12 cellular contexts compared by ENCODE assay signal in the genomic region with DNA sequence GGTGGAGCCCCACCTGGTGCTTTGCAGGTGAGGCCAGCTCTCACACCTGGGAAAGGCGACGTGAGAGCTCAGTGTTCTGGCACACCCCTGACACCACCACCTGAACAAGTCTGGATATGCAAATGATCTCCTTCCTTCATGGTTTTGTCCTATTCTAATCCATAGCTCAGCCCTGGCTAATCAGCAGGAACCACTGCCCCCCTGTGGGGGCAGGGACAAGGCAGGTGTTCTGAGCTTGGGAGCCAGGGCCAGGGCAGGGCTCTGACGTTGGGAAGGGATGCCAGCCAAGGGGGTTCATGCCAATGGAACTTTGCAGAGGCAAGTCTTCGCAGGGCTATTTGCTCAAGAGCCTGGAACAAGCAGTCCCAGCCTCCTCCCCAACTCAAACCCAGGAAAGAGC.
DNase-seq lines count a peak whose midpoint lies in the region; ATAC-seq, FAIRE-seq and TF ChIP-seq lines count a peak whose summit lies in the region.
"Had no signal": no experiment of that assay in that cellular context is flagged by ENCODE, and none has a peak within 500 bp of the region (broad histone marks: within the 10 kb centered on the region; RNA-seq: fewer than 3 reads in every experiment).

No MANE protein-coding gene starts in this region.

- H3K27ac ChIP-seq in RWPE2 (ENCODE audit: poor library complexity, severe bottlenecking) (no peak overlapping the region), liver (ENCODE audit: low read depth in 1 of 2, low read length in 2 of 2) (no peak overlapping the region)
- H3K27ac ChIP-seq: epithelial cell of prostate, neutrophil had no signal

- H3K4me3 Mint-ChIP-seq in activated T-helper 17 cell treated with anti-CD3 and anti-CD28 coated beads, Interleukin-2, amount 50 U/mL, for 72 hours: no peak overlapping the region
- H3K4me3 Mint-ChIP-seq: activated naive CD8-positive, alpha-beta T cell treated with anti-CD3 and anti-CD28 coated beads, Interleukin-2, amount 50 U/mL, for 24 hours; CD8-positive, alpha-beta T cell had no signal

- WGBS in liver: 58% methylated on average over 4 of the region's 4 CpGs

- DNase-seq in DMS153 (lab: John Stamatoyannopoulos, UW) (peak; percentile 68), HPDE6-E6E7 (ENCODE audit: extremely low spot score) (peak; percentile 19), RWPE2 (ENCODE audit: low spot score) (no peak), GM19239 (ENCODE audit: insufficient read length, low spot score) (no peak)
- DNase-seq: activated naive CD8-positive, alpha-beta T cell treated with anti-CD3 and anti-CD28 coated beads, Interleukin-2, amount 50 U/mL, for 24 hours; CD8-positive, alpha-beta T cell had no signal

- H3K36me3 ChIP-seq in RWPE2 (ENCODE audit: low read depth) (no peaks in the 10 kb centered on the region), liver (ENCODE audit: control insufficient read depth in 4 of 4, insufficient read depth in 3 of 4, low read depth in 1 of 4, low read length in 3 of 4) (no peaks in the 10 kb centered on the region)
- H3K36me3 ChIP-seq: neutrophil had no signal

- H3K9me3 ChIP-seq in RWPE2 (ENCODE audit: severe bottlenecking): no peaks in the 10 kb centered on the region
- H3K9me3 ChIP-seq in liver (ENCODE audit: control insufficient read depth in 4 of 4, low read length in 3 of 4): no peaks in the 10 kb centered on the region
- H3K9me3 ChIP-seq: neutrophil had no signal

- H3K27ac Mint-ChIP-seq in activated T-helper 17 cell treated with anti-CD3 and anti-CD28 coated beads, Interleukin-2, amount 50 U/mL, for 72 hours: no peak overlapping the region
- H3K27ac Mint-ChIP-seq: activated naive CD8-positive, alpha-beta T cell treated with anti-CD3 and anti-CD28 coated beads, Interleukin-2, amount 50 U/mL, for 24 hours; CD8-positive, alpha-beta T cell had no signal

- H3K9ac ChIP-seq in liver (ENCODE audit: low read depth in 1 of 2, low read length in 2 of 2): no peak overlapping the region

- H3K27me3 ChIP-seq in RWPE2 (ENCODE audit: insufficient read depth, poor library complexity, severe bottlenecking) (peaks cover 3% of the 10 kb centered on the region), liver (ENCODE audit: control insufficient read depth in 4 of 4, insufficient read depth in 4 of 4, low read length in 3 of 4) (peaks cover 0 to 4% (median 0%) of the 10 kb centered on the region in 4 donors)

- TF ChIP-seq CTCF in RWPE2 (IDR thresholded peaks at IDR 0.05; ENCODE audit: poor library complexity, severe bottlenecking) (peak; percentile 12), liver (IDR thresholded peaks at IDR 0.05; ENCODE audit: low read depth, low read length, missing input control) (no peak)

- H3K4me3 ChIP-seq in RWPE2 (ENCODE audit: severe bottlenecking) (no peak overlapping the region), liver (ENCODE audit: low read depth in 1 of 3, low read length in 3 of 3) (no peak overlapping the region)
- H3K4me3 ChIP-seq: lung had no signal

- no peaks in the 10 kb centered on the region for H3K4me1 ChIP-seq in RWPE2 (ENCODE audit: insufficient read depth, poor library complexity, severe bottlenecking)
- H3K4me1 ChIP-seq in liver (ENCODE audit: control insufficient read depth in 4 of 4, insufficient read depth in 4 of 4, low read length in 3 of 4): no peaks in the 10 kb centered on the region

- H3K4me1 Mint-ChIP-seq in activated T-helper 17 cell treated with anti-CD3 and anti-CD28 coated beads, Interleukin-2, amount 50 U/mL, for 72 hours: no peaks in the 10 kb centered on the region
- H3K4me1 Mint-ChIP-seq: activated naive CD8-positive, alpha-beta T cell treated with anti-CD3 and anti-CD28 coated beads, Interleukin-2, amount 50 U/mL, for 24 hours had no signal

- H3K36me3 Mint-ChIP-seq in activated T-helper 17 cell treated with anti-CD3 and anti-CD28 coated beads, Interleukin-2, amount 50 U/mL, for 72 hours (ENCODE audit: low read depth): no peaks in the 10 kb centered on the region
- H3K36me3 Mint-ChIP-seq: CD8-positive, alpha-beta T cell had no signal

- no peak for FAIRE-seq in GM19239 (lab: Jason Lieb, UNC)

- peaks cover 21% of the 10 kb centered on the region for H3K27me3 Mint-ChIP-seq in activated T-helper 17 cell treated with anti-CD3 and anti-CD28 coated beads, Interleukin-2, amount 50 U/mL, for 72 hours

- no peaks in the 10 kb centered on the region for H3K9me3 Mint-ChIP-seq in activated T-helper 17 cell treated with anti-CD3 and anti-CD28 coated beads, Interleukin-2, amount 50 U/mL, for 72 hours
- H3K9me3 Mint-ChIP-seq: activated naive CD8-positive, alpha-beta T cell treated with anti-CD3 and anti-CD28 coated beads, Interleukin-2, amount 50 U/mL, for 24 hours; CD8-positive, alpha-beta T cell had no signal

- ATAC-seq in RWPE2 (ENCODE audit: low read depth) (peak; percentile 62), GM21515 (IDR thresholded peaks at IDR 0.05; ENCODE audit: unreplicated experiment) (no peak)
- ATAC-seq in activated T-helper 17 cell treated with anti-CD3 and anti-CD28 coated beads, Interleukin-2, amount 50 U/mL, for 72 hours (replicated peaks): no peak
- ATAC-seq: activated naive CD8-positive, alpha-beta T cell treated with anti-CD3 and anti-CD28 coated beads, Interleukin-2, amount 50 U/mL, for 24 hours; CD8-positive, alpha-beta T cell had no signal

- peak; percentile 18 to 19 for TF ChIP-seq RAD21 in liver (IDR thresholded peaks at IDR 0.05)

TF ChIP-seq in liver, 16 proteins besides CTCF, POLR2A, EP300 and RAD21:
- TF ChIP-seq, protein P1, sequence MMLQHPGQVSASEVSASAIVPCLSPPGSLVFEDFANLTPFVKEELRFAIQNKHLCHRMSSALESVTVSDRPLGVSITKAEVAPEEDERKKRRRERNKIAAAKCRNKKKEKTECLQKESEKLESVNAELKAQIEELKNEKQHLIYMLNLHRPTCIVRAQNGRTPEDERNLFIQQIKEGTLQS (IDR thresholded peaks at IDR 0.05): no peak
- no peak for TF ChIP-seq EGR1 (IDR thresholded peaks at IDR 0.05; ENCODE audit: low read depth in 2 of 2)
- no peak for TF ChIP-seq FOXA2 (IDR thresholded peaks at IDR 0.05)
- TF ChIP-seq RXRA (IDR thresholded peaks at IDR 0.05): no peak
- TF ChIP-seq TAF1 (conservative IDR thresholded peaks at IDR 0.05): no peak
- TF ChIP-seq, protein P2, sequence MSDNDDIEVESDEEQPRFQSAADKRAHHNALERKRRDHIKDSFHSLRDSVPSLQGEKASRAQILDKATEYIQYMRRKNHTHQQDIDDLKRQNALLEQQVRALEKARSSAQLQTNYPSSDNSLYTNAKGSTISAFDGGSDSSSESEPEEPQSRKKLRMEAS (IDR thresholded peaks at IDR 0.05): no peak
- TF ChIP-seq HNF4G (IDR thresholded peaks at IDR 0.05): no peak
- no peak for TF ChIP-seq NR2F2 (IDR thresholded peaks at IDR 0.05)
- TF ChIP-seq GABPA (IDR thresholded peaks at IDR 0.05 in 1 of 2, conservative IDR thresholded peaks at IDR 0.05 in 1 of 2): no peak
- no peak for TF ChIP-seq HNF4A (conservative IDR thresholded peaks at IDR 0.05)
- TF ChIP-seq ZBTB33 (IDR thresholded peaks at IDR 0.05): no peak
- no peak for TF ChIP-seq SP1 (IDR thresholded peaks at IDR 0.05)
- TF ChIP-seq, protein P3, sequence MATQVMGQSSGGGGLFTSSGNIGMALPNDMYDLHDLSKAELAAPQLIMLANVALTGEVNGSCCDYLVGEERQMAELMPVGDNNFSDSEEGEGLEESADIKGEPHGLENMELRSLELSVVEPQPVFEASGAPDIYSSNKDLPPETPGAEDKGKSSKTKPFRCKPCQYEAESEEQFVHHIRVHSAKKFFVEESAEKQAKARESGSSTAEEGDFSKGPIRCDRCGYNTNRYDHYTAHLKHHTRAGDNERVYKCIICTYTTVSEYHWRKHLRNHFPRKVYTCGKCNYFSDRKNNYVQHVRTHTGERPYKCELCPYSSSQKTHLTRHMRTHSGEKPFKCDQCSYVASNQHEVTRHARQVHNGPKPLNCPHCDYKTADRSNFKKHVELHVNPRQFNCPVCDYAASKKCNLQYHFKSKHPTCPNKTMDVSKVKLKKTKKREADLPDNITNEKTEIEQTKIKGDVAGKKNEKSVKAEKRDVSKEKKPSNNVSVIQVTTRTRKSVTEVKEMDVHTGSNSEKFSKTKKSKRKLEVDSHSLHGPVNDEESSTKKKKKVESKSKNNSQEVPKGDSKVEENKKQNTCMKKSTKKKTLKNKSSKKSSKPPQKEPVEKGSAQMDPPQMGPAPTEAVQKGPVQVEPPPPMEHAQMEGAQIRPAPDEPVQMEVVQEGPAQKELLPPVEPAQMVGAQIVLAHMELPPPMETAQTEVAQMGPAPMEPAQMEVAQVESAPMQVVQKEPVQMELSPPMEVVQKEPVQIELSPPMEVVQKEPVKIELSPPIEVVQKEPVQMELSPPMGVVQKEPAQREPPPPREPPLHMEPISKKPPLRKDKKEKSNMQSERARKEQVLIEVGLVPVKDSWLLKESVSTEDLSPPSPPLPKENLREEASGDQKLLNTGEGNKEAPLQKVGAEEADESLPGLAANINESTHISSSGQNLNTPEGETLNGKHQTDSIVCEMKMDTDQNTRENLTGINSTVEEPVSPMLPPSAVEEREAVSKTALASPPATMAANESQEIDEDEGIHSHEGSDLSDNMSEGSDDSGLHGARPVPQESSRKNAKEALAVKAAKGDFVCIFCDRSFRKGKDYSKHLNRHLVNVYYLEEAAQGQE (IDR thresholded peaks at IDR 0.05): no peak
- no peak for TF ChIP-seq FOXA1 (IDR thresholded peaks at IDR 0.05)
- no peak for TF ChIP-seq JUND (IDR thresholded peaks at IDR 0.05)

Comparison
In these comparisons a context has a peak if more than half of its experiments do, and no peak if none do; other contexts are left out.
1. DNase-seq: peak in DMS153 (single experiment) and HPDE6-E6E7 (single experiment); none in RWPE2 (single experiment) and GM19239 (single experiment).